1 cellular context compared by ENCODE assay signal in the genomic region with DNA sequence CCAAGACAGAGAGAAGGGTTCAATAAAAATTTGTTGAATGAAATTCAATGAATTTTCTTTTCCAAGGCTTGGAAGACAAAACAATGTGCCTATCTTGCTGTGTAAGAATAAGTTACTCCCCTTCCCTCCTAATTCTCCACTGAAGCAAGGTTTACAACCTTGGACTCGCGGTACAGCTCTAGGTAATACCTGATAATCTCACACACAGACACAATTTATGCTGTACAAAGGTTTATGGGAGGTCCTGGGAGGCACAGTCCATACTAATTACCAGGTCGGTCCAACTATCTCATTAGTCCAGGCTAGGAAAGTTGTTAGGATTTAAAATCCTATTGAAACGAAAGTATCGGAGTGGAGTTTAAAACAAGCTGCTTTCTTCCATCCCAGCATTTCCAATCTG.
TF ChIP-seq lines count a peak whose summit lies in the region.

No MANE protein-coding gene starts in this region.

TF ChIP-seq in GM23338, 12 proteins besides CTCF, POLR2A, EP300 and RAD21:
- TF ChIP-seq STAT1 (IDR thresholded peaks at IDR 0.05; ENCODE audit: unreplicated experiment) (no peak), EZH2phosphoT487 (IDR thresholded peaks at IDR 0.05; ENCODE audit: unreplicated experiment) (no peak), EZH2 (IDR thresholded peaks at IDR 0.05; ENCODE audit: low read depth, unreplicated experiment) (no peak), ZNF114 (CRISPR knock-in tag; IDR thresholded peaks at IDR 0.05) (no peak), ZNF331 (CRISPR knock-in tag; IDR thresholded peaks at IDR 0.05; ENCODE audit: low read depth) (no peak), JUNB (IDR thresholded peaks at IDR 0.05; ENCODE audit: unreplicated experiment) (no peak), NANOG (IDR thresholded peaks at IDR 0.05; ENCODE audit: borderline replicate concordance) (no peak), POLR2AphosphoS5 (IDR thresholded peaks at IDR 0.05; ENCODE audit: low read depth) (no peak)
- TF ChIP-seq, protein P1, sequence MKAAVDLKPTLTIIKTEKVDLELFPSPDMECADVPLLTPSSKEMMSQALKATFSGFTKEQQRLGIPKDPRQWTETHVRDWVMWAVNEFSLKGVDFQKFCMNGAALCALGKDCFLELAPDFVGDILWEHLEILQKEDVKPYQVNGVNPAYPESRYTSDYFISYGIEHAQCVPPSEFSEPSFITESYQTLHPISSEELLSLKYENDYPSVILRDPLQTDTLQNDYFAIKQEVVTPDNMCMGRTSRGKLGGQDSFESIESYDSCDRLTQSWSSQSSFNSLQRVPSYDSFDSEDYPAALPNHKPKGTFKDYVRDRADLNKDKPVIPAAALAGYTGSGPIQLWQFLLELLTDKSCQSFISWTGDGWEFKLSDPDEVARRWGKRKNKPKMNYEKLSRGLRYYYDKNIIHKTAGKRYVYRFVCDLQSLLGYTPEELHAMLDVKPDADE (IDR thresholded peaks at IDR 0.05): no peak
